Comparison of ENCODE assay signal across 24 cellular contexts in genomic region chr7:157708896-157709295, GRCh38.
"Had no signal": no experiment of that assay in that cellular context is flagged by ENCODE, and none has a peak within 500 bp of the region (broad histone marks: within the 10 kb centered on the region; RNA-seq: fewer than 3 reads in every experiment).

No MANE protein-coding gene starts in this region.

- ATAC-seq: activated CD8-positive, alpha-beta T cell treated with anti-CD3 and anti-CD28 coated beads for 36 hours; activated T-cell treated with anti-CD3 and anti-CD28 coated beads, Interleukin-2, amount 50 U/mL, for 72 hours; stimulated activated naive CD8-positive, alpha-beta T cell treated with anti-CD3 and anti-CD28 coated beads, Interleukin-15, amount 100 ng/mL, for 72 hours had no signal

- H3K4me1 ChIP-seq: suprapubic skin, transverse colon had no signal

- H3K36me3 ChIP-seq: cardiac muscle cell, suprapubic skin, transverse colon, WERI-Rb-1 had no signal

- H3K4me1 Mint-ChIP-seq: activated naive CD8-positive, alpha-beta T cell treated with anti-CD3 and anti-CD28 coated beads for 36 hours; nephron; stimulated activated naive CD8-positive, alpha-beta T cell treated with anti-CD3 and anti-CD28 coated beads, Interleukin-15, amount 100 ng/mL, for 72 hours had no signal

- H3K27ac ChIP-seq: cardiac muscle cell, dorsolateral prefrontal cortex, suprapubic skin, transverse colon, WERI-Rb-1 had no signal

- H3K36me3 Mint-ChIP-seq: activated naive CD8-positive, alpha-beta T cell treated with anti-CD3 and anti-CD28 coated beads for 36 hours had no signal

- H3K27me3 ChIP-seq: cardiac muscle cell had no signal

- H3K4me3 Mint-ChIP-seq: activated CD8-positive, alpha-beta T cell treated with anti-CD3 and anti-CD28 coated beads for 36 hours; activated naive CD8-positive, alpha-beta T cell treated with anti-CD3 and anti-CD28 coated beads for 36 hours; activated T-cell treated with anti-CD3 and anti-CD28 coated beads, Interleukin-2, amount 50 U/mL, for 72 hours; nephron; stimulated activated naive CD8-positive, alpha-beta T cell treated with anti-CD3 and anti-CD28 coated beads, Interleukin-15, amount 100 ng/mL, for 72 hours had no signal

- H3K4me3 ChIP-seq: cardiac muscle cell, dorsolateral prefrontal cortex, suprapubic skin, transverse colon had no signal

- H3K27ac Mint-ChIP-seq: activated CD8-positive, alpha-beta T cell treated with anti-CD3 and anti-CD28 coated beads for 36 hours; activated naive CD8-positive, alpha-beta T cell treated with anti-CD3 and anti-CD28 coated beads for 36 hours; activated T-cell treated with anti-CD3 and anti-CD28 coated beads, Interleukin-2, amount 50 U/mL, for 72 hours; nephron; progenitor cell of endocrine pancreas had no signal

- H3K9me3 Mint-ChIP-seq: activated CD8-positive, alpha-beta T cell treated with anti-CD3 and anti-CD28 coated beads for 36 hours; activated naive CD8-positive, alpha-beta T cell treated with anti-CD3 and anti-CD28 coated beads for 36 hours; activated T-cell treated with anti-CD3 and anti-CD28 coated beads, Interleukin-2, amount 50 U/mL, for 72 hours; nephron; stimulated activated naive CD8-positive, alpha-beta T cell treated with anti-CD3 and anti-CD28 coated beads, Interleukin-15, amount 100 ng/mL, for 72 hours had no signal

- DNase-seq: activated CD4-positive, alpha-beta T cell treated with anti-CD3 and anti-CD28 coated beads for 48 hours; activated CD8-positive, alpha-beta T cell treated with anti-CD3 and anti-CD28 coated beads for 36 hours; activated gamma-delta T cell treated with Interleukin-2 at 50 U/mL for 16 hours; activated naive CD8-positive, alpha-beta T cell treated with anti-CD3 and anti-CD28 coated beads for 36 hours; activated T-cell treated with anti-CD3 and anti-CD28 coated beads, Interleukin-2, amount 50 U/mL, for 72 hours; amygdala; erythroblast; foreskin melanocyte; glutamatergic neuron; hippocampal formation; mammary epithelial cell; midbrain; occipital lobe; stimulated activated CD4-positive, alpha-beta T cell treated with anti-CD3 and anti-CD28 coated beads, Interleukin-15, amount 100 ng/mL, for 24 hours; stimulated activated CD4-positive, alpha-beta T cell treated with anti-CD3 and anti-CD28 coated beads, Interleukin-2, amount 100 ng/mL, for 48 hours; stimulated activated naive CD8-positive, alpha-beta T cell treated with anti-CD3 and anti-CD28 coated beads, Interleukin-15, amount 100 ng/mL, for 72 hours; SW 1271; transverse colon; WERI-Rb-1 had no signal

- H3K9me3 ChIP-seq: suprapubic skin, transverse colon had no signal
